Comparison of ENCODE assay signal across 22 cellular contexts in genomic region chr6:142933701-142934100, GRCh38. TPM values are rescaled to one million over a fixed set of nuclear protein-coding genes. Genes with fewer than 3 reads are reported as not detected.
DNase-seq lines count a peak whose midpoint lies in the region; ATAC-seq and TF ChIP-seq lines count a peak whose summit lies in the region.
"Had no signal": no experiment of that assay in that cellular context is flagged by ENCODE, and none has a peak within 500 bp of the region (broad histone marks: within the 10 kb centered on the region; RNA-seq: fewer than 3 reads in every experiment).

No MANE protein-coding gene starts in this region.

- POLR2A ChIA-PET in activated CD4-positive, alpha-beta T cell treated with anti-CD3 and anti-CD28 coated beads, Interleukin-2, amount 10 ng/mL, durations not matched to agents 7 days and 5 days (lab: Charles Lee): no interaction called here

- no peak for TF ChIP-seq CTCF in KMS-11 (conservative IDR thresholded peaks at IDR 0.05; ENCODE audit: low read depth, low read length)

- H3K4me2 ChIP-seq in KMS-11: 0 out of 2 replicates have a peak overlapping the region, but pooled peaks have one; percentile 33
- H3K4me2 ChIP-seq: A549 had no signal

- H3K27me3 ChIP-seq in KMS-11 (ENCODE audit: insufficient read depth, low read depth): no peaks in the 10 kb centered on the region
- H3K27me3 ChIP-seq: pancreas had no signal

- H3K4me3 Mint-ChIP-seq in activated CD4-positive, alpha-beta T cell treated with anti-CD3 and anti-CD28 coated beads, Interleukin-2, amount 10 ng/mL, durations not matched to agents 7 days and 5 days: peak overlapping the region; percentile 11
- H3K4me3 Mint-ChIP-seq in activated naive CD8-positive, alpha-beta T cell: peak overlapping the region; percentile 79
- H3K4me3 Mint-ChIP-seq in natural killer cell treated with Interleukin-12 subunit alpha and Interleukin-12 subunit beta and Interleukin-15 and Interleukin-18, amount 100 ng/mL, for 72 hours: peak overlapping the region; percentile 53

- H3K4me1 Mint-ChIP-seq in activated CD4-positive, alpha-beta T cell treated with anti-CD3 and anti-CD28 coated beads, Interleukin-2, amount 10 ng/mL, durations not matched to agents 7 days and 5 days: peaks cover 86% of the 10 kb centered on the region
- peaks cover 98% of the 10 kb centered on the region for H3K4me1 Mint-ChIP-seq in activated naive CD8-positive, alpha-beta T cell (ENCODE audit: low read depth)
- H3K4me1 Mint-ChIP-seq in natural killer cell treated with Interleukin-12 subunit alpha and Interleukin-12 subunit beta and Interleukin-15 and Interleukin-18, amount 100 ng/mL, for 72 hours (ENCODE audit: low read depth in 2 of 2): peaks cover 54 to 64% of the 10 kb centered on the region in 2 donors

- no peak overlapping the region for H3K9ac ChIP-seq in KMS-11

- DNase-seq in activated CD4-positive, alpha-beta T cell treated with anti-CD3 and anti-CD28 coated beads, Interleukin-2, amount 10 ng/mL, durations not matched to agents 7 days and 5 days: no peak
- no peak for DNase-seq in activated CD4-positive, alpha-beta T cell treated with anti-CD3 and anti-CD28 coated beads for 48 hours
- DNase-seq in natural killer cell treated with Interleukin-12 subunit alpha and Interleukin-12 subunit beta and Interleukin-15 and Interleukin-18, amount 100 ng/mL, for 72 hours (ENCODE audit: low spot score): no peak
- DNase-seq in NCI-H1092 (lab: John Stamatoyannopoulos, UW) (no peak), NCI-H345 (lab: John Stamatoyannopoulos, UW) (no peak), cerebellum (ENCODE audit: low spot score) (no peak)
- DNase-seq: C1 segment of cervical spinal cord; cortex of kidney; GF-D8; hypothalamus; Karpas-422; mammary epithelial cell; naive B cell; NCI-H1417; pancreas; SHP77; stimulated activated naive CD4-positive, alpha-beta T cell treated with Interleukin-2 at 50 U/mL for 16 hours; WERI-Rb-1 had no signal

- peaks cover 36% of the 10 kb centered on the region for H3K4me1 ChIP-seq in KMS-11 (ENCODE audit: low read depth, poor library complexity, severe bottlenecking)
- H3K4me1 ChIP-seq: A549 had no signal

- H4K20me1 ChIP-seq in KMS-11 (ENCODE audit: insufficient read depth): 0 out of 2 replicates have a peak, but pooled peaks cover 3% of the 10 kb centered on the region

- H3K4me3 ChIP-seq in KMS-11 (IDR thresholded peaks at IDR 0.05; ENCODE audit: insufficient read depth, low read depth, low read length): no peak overlapping the region
- H3K4me3 ChIP-seq: A549, pancreas had no signal

- H2AFZ ChIP-seq in KMS-11 (ENCODE audit: low read depth): no peak overlapping the region

- peaks cover 42% of the 10 kb centered on the region; the same call in 1 of the 2 replicates for H3K79me2 ChIP-seq in KMS-11 (ENCODE audit: insufficient read depth, low read depth)

- H3K27me3 Mint-ChIP-seq in activated CD4-positive, alpha-beta T cell treated with anti-CD3 and anti-CD28 coated beads, Interleukin-2, amount 10 ng/mL, durations not matched to agents 7 days and 5 days: no peaks in the 10 kb centered on the region
- no peaks in the 10 kb centered on the region for H3K27me3 Mint-ChIP-seq in activated naive CD8-positive, alpha-beta T cell
- H3K27me3 Mint-ChIP-seq in natural killer cell treated with Interleukin-12 subunit alpha and Interleukin-12 subunit beta and Interleukin-15 and Interleukin-18, amount 100 ng/mL, for 72 hours: no peaks in the 10 kb centered on the region
- H3K27me3 Mint-ChIP-seq: naive B cell had no signal

- no peak overlapping the region for H3K27ac ChIP-seq in KMS-11
- H3K27ac ChIP-seq: A549, pancreas, WERI-Rb-1 had no signal

- H3K9me3 Mint-ChIP-seq in activated CD4-positive, alpha-beta T cell treated with anti-CD3 and anti-CD28 coated beads, Interleukin-2, amount 10 ng/mL, durations not matched to agents 7 days and 5 days: no peaks in the 10 kb centered on the region
- no peaks in the 10 kb centered on the region for H3K9me3 Mint-ChIP-seq in activated naive CD8-positive, alpha-beta T cell (ENCODE audit: low read depth)
- H3K9me3 Mint-ChIP-seq in natural killer cell treated with Interleukin-12 subunit alpha and Interleukin-12 subunit beta and Interleukin-15 and Interleukin-18, amount 100 ng/mL, for 72 hours: no peaks in the 10 kb centered on the region
- H3K9me3 Mint-ChIP-seq: naive B cell had no signal

- no peak overlapping the region for H3K27ac Mint-ChIP-seq in activated CD4-positive, alpha-beta T cell treated with anti-CD3 and anti-CD28 coated beads, Interleukin-2, amount 10 ng/mL, durations not matched to agents 7 days and 5 days
- H3K27ac Mint-ChIP-seq in activated naive CD8-positive, alpha-beta T cell: peak overlapping the region; percentile 93
- H3K27ac Mint-ChIP-seq in natural killer cell treated with Interleukin-12 subunit alpha and Interleukin-12 subunit beta and Interleukin-15 and Interleukin-18, amount 100 ng/mL, for 72 hours: peak overlapping the region; percentile 53 to 83

- peaks cover 37% of the 10 kb centered on the region for H3K36me3 Mint-ChIP-seq in activated CD4-positive, alpha-beta T cell treated with anti-CD3 and anti-CD28 coated beads, Interleukin-2, amount 10 ng/mL, durations not matched to agents 7 days and 5 days (ENCODE audit: low read depth)
- H3K36me3 Mint-ChIP-seq in activated naive CD8-positive, alpha-beta T cell: peaks cover 9% of the 10 kb centered on the region
- peaks cover 4% of the 10 kb centered on the region for H3K36me3 Mint-ChIP-seq in natural killer cell treated with Interleukin-12 subunit alpha and Interleukin-12 subunit beta and Interleukin-15 and Interleukin-18, amount 100 ng/mL, for 72 hours
- H3K36me3 Mint-ChIP-seq: naive B cell had no signal

- ATAC-seq in natural killer cell treated with Interleukin-12 subunit alpha and Interleukin-12 subunit beta and Interleukin-15 and Interleukin-18, amount 100 ng/mL, for 72 hours: no peak
- ATAC-seq: A549, sciatic nerve had no signal

- CTCF ChIA-PET in activated CD4-positive, alpha-beta T cell treated with anti-CD3 and anti-CD28 coated beads, Interleukin-2, amount 10 ng/mL, durations not matched to agents 7 days and 5 days (lab: Charles Lee): interaction anchor here (0.5 to 1.1 kb wide), 4 partner anchors 10 to 346 kb away, joined by 3 to 5 read pairs (median 3); no protein-coding TSS in a partner anchor

- no peaks in the 10 kb centered on the region for H3K36me3 ChIP-seq in KMS-11 (ENCODE audit: insufficient read depth)
- H3K36me3 ChIP-seq: pancreas, WERI-Rb-1 had no signal

RNA-seq across cellular contexts. Expression of gene HIVEP2, which starts 11.3 kb away (rescaled TPM):
- 10 to 100 TPM; 30.2 to 35.4 TPM for total RNA-seq in activated CD4-positive, alpha-beta T cell treated with anti-CD3 and anti-CD28 coated beads, Interleukin-2, amount 10 ng/mL, durations not matched to agents 7 days and 5 days
- 10 to 100 TPM; 45.7 to 58.1 TPM for total RNA-seq in natural killer cell treated with Interleukin-12 subunit alpha and Interleukin-12 subunit beta and Interleukin-15 and Interleukin-18, amount 100 ng/mL, for 72 hours
- total RNA-seq in cerebellum: 31.3 TPM

Comparison
In these comparisons a context has a peak if more than half of its experiments do, and no peak if none do; other contexts are left out.
1. H3K4me3 Mint-ChIP-seq: peak in every context shown above with its lines; median percentile 79 in activated naive CD8-positive, alpha-beta T cell; 53 in natural killer cell treated with Interleukin-12 subunit alpha and Interleukin-12 subunit beta and Interleukin-15 and Interleukin-18, amount 100 ng/mL, for 72 hours; 11 in activated CD4-positive, alpha-beta T cell treated with anti-CD3 and anti-CD28 coated beads, Interleukin-2, amount 10 ng/mL, durations not matched to agents 7 days and 5 days.